ENCODE assay signal across 8 cellular contexts in the genomic region with DNA sequence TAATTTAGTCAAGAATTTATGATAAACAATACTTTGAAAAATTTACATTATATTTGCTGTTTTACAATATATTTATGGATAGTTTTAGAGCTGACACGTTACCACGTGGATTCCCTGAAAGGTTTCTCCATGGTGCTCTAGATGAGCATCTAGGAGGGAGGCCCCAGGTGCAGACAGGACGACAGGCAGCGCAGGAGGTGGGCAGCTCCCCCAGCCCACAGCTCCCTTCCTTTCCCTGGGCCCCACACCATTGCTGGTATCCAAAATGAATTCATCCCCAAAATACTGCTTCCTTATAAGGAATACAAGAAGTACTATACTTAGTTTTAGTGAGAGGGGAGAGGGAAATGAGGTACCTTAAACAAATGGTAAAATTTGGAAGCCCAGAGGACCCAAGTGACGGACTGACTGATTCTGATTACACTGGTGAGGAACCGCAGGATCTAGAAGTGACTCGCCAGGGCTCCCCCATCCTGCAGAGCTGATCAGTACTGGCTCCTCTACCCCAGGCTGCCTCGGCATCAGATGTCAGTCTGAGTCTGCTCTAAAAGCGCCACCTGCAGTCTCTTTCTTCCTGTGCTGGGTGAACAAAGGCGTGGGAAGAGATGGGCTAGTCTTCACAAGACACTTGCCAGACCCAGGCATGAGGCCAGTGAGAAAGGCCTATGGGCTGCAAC.
DNase-seq lines count a peak whose midpoint lies in the region; ATAC-seq, FAIRE-seq and TF ChIP-seq lines count a peak whose summit lies in the region.

No MANE protein-coding gene starts in this region.

- H3K36me3 Mint-ChIP-seq in natural killer cell: peaks cover 6% of the 10 kb centered on the region
- peaks cover 12% of the 10 kb centered on the region for H3K36me3 Mint-ChIP-seq in progenitor cell of endocrine pancreas (ENCODE audit: insufficient read depth)

- no peaks in the 10 kb centered on the region for H3K27me3 Mint-ChIP-seq in natural killer cell (ENCODE audit: low read depth in 2 of 2)
- H3K27me3 Mint-ChIP-seq in progenitor cell of endocrine pancreas: no peaks in the 10 kb centered on the region

- H3K9me3 ChIP-seq in HCT116 (ENCODE audit: control insufficient read depth in 1 of 2, insufficient read depth in 1 of 2, low read depth in 1 of 2, low read length in 2 of 2): no peaks in the 10 kb centered on the region
- no peaks in the 10 kb centered on the region for H3K9me3 ChIP-seq in GM12878 (replicated peaks; ENCODE audit: control insufficient read depth, insufficient read depth, low read length)

- ATAC-seq in HCT116 (peak; percentile 80), GM12878 (peak; percentile 96), natural killer cell (peak; percentile 21 to 39 (median 38))

- peak; percentile 88 for FAIRE-seq in GM12878 (lab: Jason Lieb, UNC)

- H2AFZ ChIP-seq in HCT116 (ENCODE audit: low read depth, low read length, poor library complexity, severe bottlenecking): no peak overlapping the region
- peak overlapping the region; percentile 25; the same call in 1 of the 2 replicates for H2AFZ ChIP-seq in GM12878 (ENCODE audit: control insufficient read depth, low read depth, low read length)

- 0 out of 2 replicates have a peak, but pooled peaks have one; percentile 11 for TF ChIP-seq RAD21 in HCT116 (IDR thresholded peaks at IDR 0.05; ENCODE audit: low read depth)
- peak; percentile 84 for TF ChIP-seq RAD21 in GM12878 (IDR thresholded peaks at IDR 0.05; ENCODE audit: insufficient read depth, low read depth, low read length)

- H3K9ac ChIP-seq in HCT116 (ENCODE audit: low read length): no peak overlapping the region
- no peak overlapping the region for H3K9ac ChIP-seq in GM12878 (ENCODE audit: control insufficient read depth, insufficient read depth, low read length)

- POLR2A ChIA-PET in HCT116 (lab: Charles Lee): no interaction called here
- POLR2A ChIA-PET in GM12878 (lab: Charles Lee): interaction anchor here (0.5 to 0.7 kb wide), 3 partner anchors 124 to 1141 kb away, joined by 5 to 6 read pairs (median 5); no protein-coding TSS in a partner anchor

- WGBS in GM12878 (ENCODE audit: insufficient coverage, insufficient replicate concordance, low lambda C conversion rate, missing lambda C conversion rate): under 1% methylated on average over 10 of the region's 10 CpGs

- CTCF ChIA-PET in HCT116 (lab: Charles Lee): interaction anchor here (1.2 to 1.3 kb wide), 2 partner anchors 10 to 671 kb away, joined by 3 read pairs; no protein-coding TSS in a partner anchor
- CTCF ChIA-PET in GM12878 (lab: Yijun Ruan, JAX): interaction anchor here (0.7 to 8.0 kb wide), 17 partner anchors 10 to 673 kb away, joined by 3 to 175 read pairs (median 4); no protein-coding TSS in a partner anchor

- peak overlapping the region; percentile 91 to 93 for H3K27ac Mint-ChIP-seq in natural killer cell
- no peak overlapping the region for H3K27ac Mint-ChIP-seq in progenitor cell of endocrine pancreas

- H4K20me1 ChIP-seq in HCT116 (ENCODE audit: insufficient read depth) (no peaks in the 10 kb centered on the region), GM12878 (ENCODE audit: control insufficient read depth, insufficient read depth) (no peaks in the 10 kb centered on the region)

- H3K36me3 ChIP-seq in HCT116 (ENCODE audit: control insufficient read depth in 1 of 2, insufficient read depth in 2 of 2, low read length in 2 of 2) (peaks cover 12 to 22% of the 10 kb centered on the region in 2 experiments), GM12878 (ENCODE audit: control insufficient read depth in 2 of 2, insufficient read depth in 2 of 2, low read length in 1 of 2) (peaks cover 0 to 2% of the 10 kb centered on the region in 2 experiments; a peak in 2 of 4 replicates)

- peak; percentile 54 for TF ChIP-seq CTCF in GM12875 (IDR thresholded peaks at IDR 0.05; ENCODE audit: borderline replicate concordance, insufficient read depth, low read depth, low read length)
- peak; percentile 15 to 21 (median 17); a peak in 2 of 6 replicates for TF ChIP-seq CTCF in HCT116 (IDR thresholded peaks at IDR 0.05 in 2 of 3, conservative IDR thresholded peaks at IDR 0.05 in 1 of 3; ENCODE audit: borderline replicate concordance in 1 of 3, insufficient read depth in 1 of 3, low read depth in 2 of 3, low read length in 2 of 3)
- peak; percentile 16; the same call in 1 of the 2 replicates for TF ChIP-seq CTCF in LNCaP clone FGC (IDR thresholded peaks at IDR 0.05; ENCODE audit: control insufficient read depth, extremely low read depth, insufficient read depth)
- TF ChIP-seq CTCF in GM12878 (IDR thresholded peaks at IDR 0.05 in 2 of 3, conservative IDR thresholded peaks at IDR 0.05 in 1 of 3; ENCODE audit: control insufficient read depth in 2 of 3, extremely low read depth in 1 of 3, insufficient read depth in 1 of 3, low read depth in 3 of 3, low read length in 3 of 3): peak; percentile 59 to 94 (median 66); a peak in 5 of 6 replicates
- TF ChIP-seq CTCF in natural killer cell (IDR thresholded peaks at IDR 0.05): no peak
- no peak for TF ChIP-seq CTCF in progenitor cell of endocrine pancreas (IDR thresholded peaks at IDR 0.05; ENCODE audit: unreplicated experiment)

- intact Hi-C loops in HCT116 (cut with micrococcal nuclease) (no loop called here), GM12878 (cut with micrococcal nuclease; ENCODE audit: unreplicated experiment) (loop anchor here (1.0 to 5.0 kb wide), 4 partner anchors 36 to 670 kb away; no protein-coding TSS in a partner anchor), natural killer cell (cut with micrococcal nuclease) (no loop called here)

- H3K9me2 ChIP-seq in HCT116 (ENCODE audit: insufficient read depth): no peaks in the 10 kb centered on the region

- H3K4me3 Mint-ChIP-seq in natural killer cell (no peak overlapping the region), progenitor cell of endocrine pancreas (ENCODE audit: low read depth) (no peak overlapping the region)

- RAD21 ChIA-PET in HCT116 (lab: Charles Lee; ENCODE audit: low non-redundant PET in 1 of 2, low total read pairs in 2 of 2, uncharacterized antibody in 2 of 2, unreplicated experiment in 2 of 2): no interaction called here
- RAD21 ChIA-PET in GM12878 (lab: Charles Lee; ENCODE audit: unreplicated experiment): interaction anchor here (0.7 to 3.6 kb wide), 10 partner anchors 23 to 192 kb away, joined by 3 to 20 read pairs (median 7); no protein-coding TSS in a partner anchor

- TF ChIP-seq EP300 in GM12878 (IDR thresholded peaks at IDR 0.05; ENCODE audit: borderline replicate concordance in 1 of 2, control insufficient read depth in 1 of 2, low read depth in 2 of 2, low read length in 2 of 2): peak in 1 of 2 experiments; percentile 73; a peak in 3 of 4 replicates

- no peak overlapping the region for H3K4me3 ChIP-seq in GM12875 (ENCODE audit: low read depth, low read length)
- H3K4me3 ChIP-seq in HCT116 (replicated peaks in 1 of 2; ENCODE audit: low read depth in 1 of 2, low read length in 2 of 2): no peak overlapping the region
- no peak overlapping the region for H3K4me3 ChIP-seq in LNCaP clone FGC (ENCODE audit: low read depth, low read length)
- no peak overlapping the region for H3K4me3 ChIP-seq in GM12878

- BruUV-seq in HCT116 (replicated peaks; lab: Mats Ljungman, UMichigan) (no TSS peak), GM12878 (replicated peaks; lab: Mats Ljungman, UMichigan) (no TSS peak)

- H3K4me1 Mint-ChIP-seq in natural killer cell: peaks cover 21 to 27% of the 10 kb centered on the region in 2 donors
- H3K4me1 Mint-ChIP-seq in progenitor cell of endocrine pancreas (ENCODE audit: low read depth): no peaks in the 10 kb centered on the region

- DNase-seq in HCT116 (ENCODE audit: low read depth, low spot score) (no peak), LNCaP clone FGC (ENCODE audit: low read depth) (no peak), T-helper 9 cell (peak; percentile 59), GM12878 (ENCODE audit: low read depth, low spot score) (peak; percentile 68), natural killer cell (no peak), progenitor cell of endocrine pancreas (ENCODE audit: low spot score, unreplicated experiment) (no peak), kidney glomerular epithelial cell (lab: John Stamatoyannopoulos, UW) (no peak)

- no peak overlapping the region for H3K4me2 ChIP-seq in HCT116 (ENCODE audit: low read length)
- H3K4me2 ChIP-seq in GM12878 (ENCODE audit: control insufficient read depth, insufficient read depth): no peak overlapping the region

- H3K27me3 ChIP-seq in HCT116 (ENCODE audit: insufficient read depth, low read length) (no peaks in the 10 kb centered on the region), GM12878 (replicated peaks in 1 of 2; ENCODE audit: control insufficient read depth in 2 of 2, insufficient read depth in 2 of 2, low read length in 1 of 2) (no peaks in the 10 kb centered on the region)

- in situ Hi-C loops in GM12878 (cut with MboI): loop anchor here (5.0 kb wide), 1 partner anchor 120 kb away; no protein-coding TSS in a partner anchor

- H3K27ac ChIP-seq in HCT116 (ENCODE audit: low read depth, low read length): peak overlapping the region; percentile 2; the same call in 1 of the 2 replicates
- H3K27ac ChIP-seq in GM12878 (ENCODE audit: control insufficient read depth, insufficient read depth): peak overlapping the region; percentile 57

- H3K4me1 ChIP-seq in HCT116 (ENCODE audit: control insufficient read depth in 1 of 2, insufficient read depth in 2 of 2, low read length in 2 of 2) (no peaks in the 10 kb centered on the region), GM12878 (ENCODE audit: control insufficient read depth, insufficient read depth, low read length) (peaks cover 11% of the 10 kb centered on the region)

- TF ChIP-seq POLR2A in HCT116 (IDR thresholded peaks at IDR 0.05; ENCODE audit: borderline replicate concordance, extremely low read depth, insufficient read depth, insufficient read length) (no peak), GM12878 (IDR thresholded peaks at IDR 0.05; ENCODE audit: low read depth, low read length) (no peak)

- H3K9me3 Mint-ChIP-seq in natural killer cell (no peaks in the 10 kb centered on the region), progenitor cell of endocrine pancreas (ENCODE audit: low read depth) (no peaks in the 10 kb centered on the region)

- H3K79me2 ChIP-seq in HCT116 (ENCODE audit: insufficient read depth, low read length): no peaks in the 10 kb centered on the region
- H3K79me2 ChIP-seq in GM12878 (ENCODE audit: control insufficient read depth, insufficient read depth, low read length): no peaks in the 10 kb centered on the region

- SMC1A ChIA-PET in GM12878 (lab: Charles Lee; ENCODE audit: uncharacterized antibody, unreplicated experiment): interaction anchor here (0.6 to 3.8 kb wide), 14 partner anchors 9 to 673 kb away, joined by 3 to 34 read pairs (median 4); no protein-coding TSS in a partner anchor

TF ChIP-seq in HCT116, 20 proteins besides CTCF, POLR2A, EP300 and RAD21 (continues in another document):
- TF ChIP-seq ZFX (IDR thresholded peaks at IDR 0.05) (no peak), SIN3A (IDR thresholded peaks at IDR 0.05; ENCODE audit: low read depth) (no peak), FOSL1 (IDR thresholded peaks at IDR 0.05; ENCODE audit: low read depth) (no peak), CBX3 (IDR thresholded peaks at IDR 0.05; ENCODE audit: low read depth) (no peak)

TF ChIP-seq in GM12878, 131 proteins besides CTCF, POLR2A, EP300 and RAD21 (continues in another document):
- TF ChIP-seq RUNX3 (IDR thresholded peaks at IDR 0.05; ENCODE audit: low read length) (peak; percentile 89), ZNF207 (IDR thresholded peaks at IDR 0.05; ENCODE audit: borderline replicate concordance) (0 out of 2 replicates have a peak, but pooled peaks have one; percentile 32), KAT2A (conservative IDR thresholded peaks at IDR 0.05; ENCODE audit: control insufficient read depth, low read depth, low read length) (no peak)

Comparison
In these comparisons a context has a peak if more than half of its experiments do, and no peak if none do; other contexts are left out.
1. CTCF ChIP-seq: peak in GM12875 (single experiment), HCT116 (3 of 3), LNCaP clone FGC (single experiment) and GM12878 (3 of 3); none in natural killer cell (single experiment) and progenitor cell of endocrine pancreas (single experiment).
2. ATAC-seq: peak in every context shown above with its lines; median percentile 96 in GM12878; 80 in HCT116; 38 in natural killer cell.
3. DNase-seq: peak in T-helper 9 cell (single experiment) and GM12878 (single experiment); none in HCT116 (single experiment), LNCaP clone FGC (single experiment), natural killer cell (single experiment), progenitor cell of endocrine pancreas (single experiment) and kidney glomerular epithelial cell (single experiment).